Comparison of ENCODE assay signal across 32 cellular contexts in the genomic region with DNA sequence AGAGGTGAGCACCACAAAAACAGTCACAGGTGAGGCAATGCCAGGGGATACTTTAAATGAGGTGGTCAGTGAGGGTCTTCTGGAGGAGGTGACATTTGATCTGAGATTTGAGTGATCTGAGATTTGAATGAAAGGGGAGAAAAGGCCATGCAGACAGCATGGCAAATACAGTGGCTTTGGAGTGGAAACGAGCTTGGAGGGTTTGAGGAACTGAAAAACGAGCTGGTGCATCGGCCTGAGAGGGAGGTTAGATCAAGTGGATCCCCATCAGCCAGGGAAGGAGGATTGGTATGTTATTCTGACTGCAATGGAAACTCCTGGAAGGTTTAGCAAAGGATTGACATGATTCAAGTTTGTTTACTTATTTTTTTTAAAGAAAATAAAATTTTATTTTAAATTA.
DNase-seq lines count a peak whose midpoint lies in the region; ATAC-seq and TF ChIP-seq lines count a peak whose summit lies in the region.
"Had no signal": no experiment of that assay in that cellular context is flagged by ENCODE, and none has a peak within 500 bp of the region (broad histone marks: within the 10 kb centered on the region; RNA-seq: fewer than 3 reads in every experiment).

No MANE protein-coding gene starts in this region.

- no peaks in the 10 kb centered on the region for H3K9me3 ChIP-seq in ascending aorta
- H3K9me3 ChIP-seq: breast epithelium, gastroesophageal sphincter, lower lobe of right lung, Peyer's patch, SJSA1 had no signal

- no peak for DNase-seq in ascending aorta (ENCODE audit: low spot score in 2 of 2)
- DNase-seq in coronary artery (ENCODE audit: low spot score), result no peak
- DNase-seq in NCI-H2196 treated with DMSO at 0.1 percent for 48 hours (lab: John Stamatoyannopoulos, UW; ENCODE audit: unreplicated experiment), result no peak
- DNase-seq: activated B cell treated with CpG ODN at 0.5 μM for 24 hours; activated CD4-positive, alpha-beta T cell treated with anti-CD3 and anti-CD28 coated beads, Interleukin-2, amount 50 U/mL, for 1 hour; activated effector memory CD4-positive, alpha-beta T cell treated with Interleukin-2 at 50 U/mL for 16 hours; activated T-cell treated with anti-CD3 and anti-CD28 coated beads, Interleukin-2, amount 50 U/mL, for 1 hour; amygdala; CD4-positive, alpha-beta T cell; DND-41; effector CD4-positive, alpha-beta T cell; H9; hippocampal formation; lower lobe of right lung; naive thymus-derived CD8-positive, alpha-beta T cell; NCI-H1930; NCI-H2171 treated with DMSO at 0.1 percent for 48 hours; NCI-H524 treated with DMSO at 0.1 percent for 48 hours; NK-92 treated with Interleukin-12 subunit alpha and Interleukin-12 subunit beta, amount 100 ng/mL, for 24 hours; Peyer's patch; right cardiac atrium; stimulated activated naive CD8-positive, alpha-beta T cell treated with anti-CD3 and anti-CD28 coated beads, Interleukin-15, Interleukin-2, amounts not matched to agents 100 U/mL and 50 U/mL, for 24 hours had no signal

- H3K27me3 ChIP-seq in ascending aorta, result no peaks in the 10 kb centered on the region
- H3K27me3 ChIP-seq: breast epithelium, gastroesophageal sphincter, Peyer's patch, SJSA1 had no signal

- no peaks in the 10 kb centered on the region for H3K36me3 ChIP-seq in ascending aorta
- H3K36me3 ChIP-seq: breast epithelium, gastroesophageal sphincter, lower lobe of right lung, Peyer's patch, SJSA1 had no signal

- TF ChIP-seq CTCF in VCaP (conservative IDR thresholded peaks at IDR 0.05) (no peak), ascending aorta (IDR thresholded peaks at IDR 0.05) (no peak), coronary artery (IDR thresholded peaks at IDR 0.05) (no peak)

- intact Hi-C loops in ascending aorta (cut with DNase I), result no loop called here

- H3K4me3 ChIP-seq in ascending aorta (no peak overlapping the region), coronary artery (no peak overlapping the region)
- H3K4me3 ChIP-seq: breast epithelium, gastroesophageal sphincter, K562, lower lobe of right lung, Peyer's patch, SJSA1, smooth muscle cell had no signal

- peaks cover 0 to 23% of the 10 kb centered on the region in 2 donors for H3K4me1 ChIP-seq in ascending aorta
- H3K4me1 ChIP-seq: breast epithelium, lower lobe of right lung, Peyer's patch, SJSA1 had no signal

- ATAC-seq in GM18502 (IDR thresholded peaks at IDR 0.05; ENCODE audit: poor library complexity, unreplicated experiment), result peak; percentile 57
- ATAC-seq in GM21367 (IDR thresholded peaks at IDR 0.05; ENCODE audit: unreplicated experiment), result peak; percentile 48
- ATAC-seq in HG02981 (IDR thresholded peaks at IDR 0.05; ENCODE audit: unreplicated experiment), result peak; percentile 48
- ATAC-seq: activated naive CD4-positive, alpha-beta T cell treated with anti-CD3 and anti-CD28 coated beads, Interleukin-2, amount 50 U/mL, for 72 hours; gastroesophageal sphincter; K562; lower lobe of right lung; naive thymus-derived CD8-positive, alpha-beta T cell; stimulated activated naive CD8-positive, alpha-beta T cell treated with anti-CD3 and anti-CD28 coated beads, Interleukin-15, Interleukin-2, amounts not matched to agents 100 U/mL and 50 U/mL, for 24 hours had no signal

- H3K27ac ChIP-seq in VCaP (peak overlapping the region; percentile 14; the same call in 1 of the 2 replicates), ascending aorta (no peak overlapping the region), coronary artery (no peak overlapping the region)
- H3K27ac ChIP-seq: breast epithelium, gastroesophageal sphincter, lower lobe of right lung, Peyer's patch, SJSA1 had no signal
